In genomic region chr3:27939940-27940339, GRCh38 we compare ENCODE assay signal across 14 cellular contexts.
DNase-seq lines count a peak whose midpoint lies in the region; ATAC-seq and TF ChIP-seq lines count a peak whose summit lies in the region.
"Had no signal": no experiment of that assay in that cellular context is flagged by ENCODE, and none has a peak within 500 bp of the region (broad histone marks: within the 10 kb centered on the region; RNA-seq: fewer than 3 reads in every experiment).

No MANE protein-coding gene starts in this region.

- H3K9me1 ChIP-seq in IMR-90 (ENCODE audit: insufficient read depth, low read length): no peaks in the 10 kb centered on the region

- H2AK5ac ChIP-seq in IMR-90 (ENCODE audit: low read depth, low read length): no peak overlapping the region

- DNase-seq in COLO829 (ENCODE audit: low spot score) (peak; percentile 74), IMR-90 (peak; percentile 21), endodermal cell (peak; percentile 57), left kidney (ENCODE audit: low read depth, low spot score) (peak; percentile 85), occipital lobe (lab: John Stamatoyannopoulos, UW) (no peak), T-cell (no peak), NCI-H187 (lab: John Stamatoyannopoulos, UW) (no peak)
- DNase-seq in activated T-cell treated with anti-CD3 and anti-CD28 coated beads, Interleukin-2, amount 50 U/mL, for 1 hour: no peak
- DNase-seq: activated CD4-positive, alpha-beta T cell treated with anti-CD3 and anti-CD28 coated beads, Interleukin-2, amount 50 U/mL, for 48 hours; activated gamma-delta T cell; BE2C; caudate nucleus; right cardiac atrium; stimulated activated naive CD4-positive, alpha-beta T cell treated with Interleukin-2 at 50 U/mL for 16 hours had no signal

- H3K4ac ChIP-seq in IMR-90 (ENCODE audit: low read depth, low read length): no peak overlapping the region

- H3K79me1 ChIP-seq in IMR-90 (ENCODE audit: low read depth in 1 of 2, low read length in 2 of 2): no peaks in the 10 kb centered on the region

- H3K4me1 Mint-ChIP-seq in endodermal cell (no peaks in the 10 kb centered on the region), T-cell (peaks cover 10 to 18% (median 17%) of the 10 kb centered on the region in 3 donors)

- WGBS in IMR-90 (ENCODE audit: extremely low coverage in 2 of 2, insufficient read length in 1 of 2), 2 experiments: 0% methylated on average over 2 of the region's 5 CpGs; no CpG with 5 or more reads in 1 of the 2 experiments
- 54 to 84% methylated on average over 2 to 5 of the region's 5 CpGs for WGBS in endodermal cell (ENCODE audit: insufficient coverage in 1 of 2, insufficient read length in 1 of 2), 2 experiments

- H3K4me3 Mint-ChIP-seq in endodermal cell (no peak overlapping the region), T-cell (no peak overlapping the region)

- no peak overlapping the region for H3K23ac ChIP-seq in IMR-90 (ENCODE audit: low read depth, low read length)

- H3K9me3 Mint-ChIP-seq in endodermal cell: no peaks in the 10 kb centered on the region
- no peaks in the 10 kb centered on the region for H3K9me3 Mint-ChIP-seq in T-cell

- H3K4me1 ChIP-seq in IMR-90 (ENCODE audit: control insufficient read depth, insufficient read depth, low read length) (no peaks in the 10 kb centered on the region), endodermal cell (ENCODE audit: control insufficient read depth, insufficient read depth, low read length) (no peaks in the 10 kb centered on the region)
- H3K4me1 ChIP-seq: BE2C had no signal

- intact Hi-C loops in IMR-90 (cut with micrococcal nuclease): loop anchor here (5.0 kb wide), 1 partner anchor 387 kb away; no protein-coding TSS in a partner anchor

- H3K9ac ChIP-seq in IMR-90 (ENCODE audit: low read depth, low read length) (no peak overlapping the region), endodermal cell (ENCODE audit: extremely low read depth, low read length, poor library complexity, severe bottlenecking) (no peak overlapping the region)

- H2BK5ac ChIP-seq in IMR-90 (ENCODE audit: low read depth, low read length, poor library complexity, severe bottlenecking): no peak overlapping the region

- H3K18ac ChIP-seq in IMR-90 (ENCODE audit: low read depth, low read length): no peak overlapping the region

- no peak overlapping the region for H3K56ac ChIP-seq in IMR-90 (ENCODE audit: extremely low read depth, insufficient read depth, low read length)

- peak; percentile 82 for ATAC-seq in IMR-90 (ENCODE audit: low read depth)
- ATAC-seq in T-cell (replicated peaks in 1 of 4): no peak
- ATAC-seq: right cardiac atrium had no signal

- TF ChIP-seq CTCF in IMR-90 (conservative IDR thresholded peaks at IDR 0.05; ENCODE audit: low read depth, low read length) (no peak), endodermal cell (conservative IDR thresholded peaks at IDR 0.05) (no peak)

- H2BK15ac ChIP-seq in IMR-90 (ENCODE audit: low read depth, low read length): no peak overlapping the region

- H4K20me1 ChIP-seq in IMR-90 (ENCODE audit: insufficient read depth, low read length): no peaks in the 10 kb centered on the region

- CTCF ChIA-PET in IMR-90 (lab: Yijun Ruan, JAX) (interaction anchor here (1.1 kb wide), 1 partner anchor 378 kb away, joined by 3 read pairs; no protein-coding TSS in a partner anchor), T-cell (lab: Charles Lee) (interaction anchor here in 1 of 2 donors (0.6 kb wide), 1 partner anchor 12 kb away, joined by 3 read pairs; no protein-coding TSS in a partner anchor)

- peak overlapping the region; percentile 70 for H2AK9ac ChIP-seq in IMR-90 (replicated peaks; ENCODE audit: low read depth, low read length, poor library complexity)

- H3K4me3 ChIP-seq in IMR-90 (ENCODE audit: insufficient read depth, low read depth, low read length) (no peak overlapping the region), endodermal cell (ENCODE audit: low read length) (no peak overlapping the region)

- H4K5ac ChIP-seq in IMR-90 (ENCODE audit: low read depth, low read length): no peak overlapping the region

- BruUV-seq in IMR-90 (replicated peaks; lab: Mats Ljungman, UMichigan): no TSS peak

- H2BK20ac ChIP-seq in IMR-90 (ENCODE audit: low read depth, low read length): no peak overlapping the region

- H3K36me3 Mint-ChIP-seq in endodermal cell (ENCODE audit: low read depth) (no peaks in the 10 kb centered on the region), T-cell (no peaks in the 10 kb centered on the region)

- H3K36me3 ChIP-seq in IMR-90 (ENCODE audit: control insufficient read depth, insufficient read depth, low read length) (no peaks in the 10 kb centered on the region), endodermal cell (ENCODE audit: control insufficient read depth, insufficient read depth, low read length) (no peaks in the 10 kb centered on the region)
- H3K36me3 ChIP-seq: BE2C had no signal

- H4K91ac ChIP-seq in IMR-90 (ENCODE audit: insufficient read depth, low read depth, low read length): no peak overlapping the region

- no peak overlapping the region for H2AFZ ChIP-seq in IMR-90 (replicated peaks; ENCODE audit: low read length, poor library complexity)

- H3K27me3 ChIP-seq in IMR-90 (ENCODE audit: control insufficient read depth, insufficient read depth, low read length) (no peaks in the 10 kb centered on the region), endodermal cell (ENCODE audit: control insufficient read depth, insufficient read depth, low read length, poor library complexity, severe bottlenecking) (no peaks in the 10 kb centered on the region)
- H3K27me3 ChIP-seq: BE2C had no signal

- POLR2A ChIA-PET in IMR-90 (lab: Charles Lee; ENCODE audit: unreplicated experiment) (no interaction called here), T-cell (lab: Charles Lee) (interaction anchor here in 1 of 2 donors (0.6 kb wide), 1 partner anchor 291 kb away, joined by 3 read pairs; no protein-coding TSS in a partner anchor)

- H3K14ac ChIP-seq in IMR-90 (replicated peaks; ENCODE audit: low read depth, low read length): no peak overlapping the region

- H2BK120ac ChIP-seq in IMR-90 (ENCODE audit: low read depth, low read length): no peak overlapping the region

- no peak overlapping the region for H3K27ac Mint-ChIP-seq in endodermal cell
- no peak overlapping the region for H3K27ac Mint-ChIP-seq in T-cell

- H3K27me3 Mint-ChIP-seq in endodermal cell (ENCODE audit: insufficient read depth) (no peaks in the 10 kb centered on the region), T-cell (no peaks in the 10 kb centered on the region)

- TF ChIP-seq POLR2A in IMR-90 (IDR thresholded peaks at IDR 0.05; ENCODE audit: low read depth, low read length): no peak

- no peak overlapping the region for H3K4me2 ChIP-seq in IMR-90 (ENCODE audit: low read depth, low read length)

- no peak for TF ChIP-seq RAD21 in IMR-90 (IDR thresholded peaks at IDR 0.05; ENCODE audit: low read length)

- H3K27ac ChIP-seq in IMR-90 (ENCODE audit: insufficient read depth, low read length) (no peak overlapping the region), endodermal cell (ENCODE audit: low read depth, low read length) (peak overlapping the region; percentile 66)

- dilution Hi-C loops in IMR-90 (cut with HindIII; ENCODE audit: low sequenced_read_pairs, unreplicated experiment): no loop called here

- in situ Hi-C loops in IMR-90 (cut with MboI; ENCODE audit: low sequenced_read_pairs): no loop called here

- no peak overlapping the region for H4K8ac ChIP-seq in IMR-90 (ENCODE audit: low read depth in 2 of 2, low read length in 2 of 2)

- H3K9me3 ChIP-seq in IMR-90 (ENCODE audit: control insufficient read depth, insufficient read depth, low read length): no peaks in the 10 kb centered on the region
- H3K9me3 ChIP-seq in endodermal cell (ENCODE audit: control insufficient read depth, low read length): no peaks in the 10 kb centered on the region
- H3K9me3 ChIP-seq: BE2C had no signal

TF ChIP-seq in IMR-90, 13 proteins besides CTCF, POLR2A, EP300 and RAD21:
- no peak for TF ChIP-seq ELK1 (IDR thresholded peaks at IDR 0.05; ENCODE audit: borderline replicate concordance, low read depth, low read length)
- TF ChIP-seq CEBPB (IDR thresholded peaks at IDR 0.05; ENCODE audit: low read depth, low read length): no peak
- no peak for TF ChIP-seq SMC3 (IDR thresholded peaks at IDR 0.05; ENCODE audit: low read depth, low read length)
- TF ChIP-seq MAFK (IDR thresholded peaks at IDR 0.05; ENCODE audit: low read depth, low read length): no peak
- TF ChIP-seq NFE2L2 (IDR thresholded peaks at IDR 0.05; ENCODE audit: low read depth, low read length): no peak
- TF ChIP-seq MAZ (IDR thresholded peaks at IDR 0.05; ENCODE audit: borderline replicate concordance, low read depth, low read length): no peak
- TF ChIP-seq RCOR1 (IDR thresholded peaks at IDR 0.05; ENCODE audit: insufficient replicate concordance, low read length): no peak
- no peak for TF ChIP-seq BHLHE40 (IDR thresholded peaks at IDR 0.05; ENCODE audit: low read depth, low read length)
- no peak for TF ChIP-seq FOS (IDR thresholded peaks at IDR 0.05; ENCODE audit: low read depth, low read length)
- no peak for TF ChIP-seq CHD1 (IDR thresholded peaks at IDR 0.05; ENCODE audit: low read depth, low read length)
- TF ChIP-seq USF2 (IDR thresholded peaks at IDR 0.05; ENCODE audit: low read depth, low read length): no peak
- no peak for TF ChIP-seq MXI1 (IDR thresholded peaks at IDR 0.05; ENCODE audit: borderline replicate concordance, low read depth, low read length)
- no peak for TF ChIP-seq RFX5 (IDR thresholded peaks at IDR 0.05; ENCODE audit: low read depth, low read length)

Comparison
In these comparisons a context has a peak if more than half of its experiments do, and no peak if none do; other contexts are left out.
1. DNase-seq: peak in COLO829 (single experiment), IMR-90 (single experiment), endodermal cell (single experiment) and left kidney (single experiment); none in activated T-cell treated with anti-CD3 and anti-CD28 coated beads, Interleukin-2, amount 50 U/mL, for 1 hour (single experiment), occipital lobe (single experiment), T-cell (0 of 34) and NCI-H187 (0 of 2).